In genomic region chr11:559020-559620, GRCh38 we compare ENCODE assay signal across 16 cellular contexts. TPM values are rescaled to one million over a fixed set of nuclear protein-coding genes. Genes with fewer than 3 reads are reported as not detected.
DNase-seq lines count a peak whose midpoint lies in the region; ATAC-seq and TF ChIP-seq lines count a peak whose summit lies in the region.
"Had no signal": no experiment of that assay in that cellular context is flagged by ENCODE, and none has a peak within 500 bp of the region (broad histone marks: within the 10 kb centered on the region; RNA-seq: fewer than 3 reads in every experiment).

No MANE protein-coding gene starts in this region.

- no peaks in the 10 kb centered on the region for H3K27me3 Mint-ChIP-seq in CD4-positive, alpha-beta memory T cell
- no peaks in the 10 kb centered on the region for H3K27me3 Mint-ChIP-seq in activated T-helper 17 cell treated with anti-CD3 and anti-CD28 coated beads, Interleukin-2, amount 50 U/mL, for 72 hours
- H3K27me3 Mint-ChIP-seq in naive thymus-derived CD8-positive, alpha-beta T cell: no peaks in the 10 kb centered on the region
- H3K27me3 Mint-ChIP-seq: T-cell had no signal

- POLR2A ChIA-PET in CD4-positive, alpha-beta memory T cell (lab: Charles Lee; ENCODE audit: partially characterized antibody): interaction anchor here (0.9 to 2.1 kb wide), 7 partner anchors 10 to 163 kb away, joined by 3 to 28 read pairs (median 6); partner anchors contain the start of genes DEAF1, IRF7, LRRC56 and PHRF1
- POLR2A ChIA-PET in naive thymus-derived CD8-positive, alpha-beta T cell (lab: Charles Lee): interaction anchor here (0.5 to 7.7 kb wide), 10 partner anchors 9 to 186 kb away, joined by 3 to 47 read pairs (median 6); partner anchors contain the start of genes HRAS, IRF7, PHRF1 and TMEM80

- peak overlapping the region in 6 of 7 donors; percentile 37 to 93 (median 66) for H3K27ac Mint-ChIP-seq in CD4-positive, alpha-beta memory T cell
- no peak overlapping the region for H3K27ac Mint-ChIP-seq in activated T-helper 17 cell treated with anti-CD3 and anti-CD28 coated beads, Interleukin-2, amount 50 U/mL, for 72 hours
- H3K27ac Mint-ChIP-seq in naive thymus-derived CD8-positive, alpha-beta T cell: peak overlapping the region in 6 of 10 donors; percentile 12 to 77 (median 48)
- H3K27ac Mint-ChIP-seq: stimulated activated naive CD8-positive, alpha-beta T cell treated with anti-CD3 and anti-CD28 coated beads, Interleukin-15, amount 100 ng/mL, for 72 hours had no signal

- peaks cover 8 to 17% (median 13%) of the 10 kb centered on the region in 4 donors for H3K4me1 Mint-ChIP-seq in CD4-positive, alpha-beta memory T cell
- no peaks in the 10 kb centered on the region for H3K4me1 Mint-ChIP-seq in activated T-helper 17 cell treated with anti-CD3 and anti-CD28 coated beads, Interleukin-2, amount 50 U/mL, for 72 hours
- peaks cover 7 to 22% (median 17%) of the 10 kb centered on the region in 4 donors for H3K4me1 Mint-ChIP-seq in naive thymus-derived CD8-positive, alpha-beta T cell

- peak in 2 of 5 donors; percentile 37 to 56 for DNase-seq in CD4-positive, alpha-beta memory T cell
- peak in 1 of 10 donors; percentile 47 for DNase-seq in naive thymus-derived CD8-positive, alpha-beta T cell
- no peak for DNase-seq in RPMI8226
- no peak for DNase-seq in OCI-M2 (lab: John Stamatoyannopoulos, UW; ENCODE audit: unreplicated experiment)
- no peak for DNase-seq in effector CD8-positive, alpha-beta T cell (lab: John Stamatoyannopoulos, UW)
- DNase-seq: amygdala; EL; NCI-H1694; NCI-H526 treated with DMSO at 0.1 percent for 48 hours; occipital lobe; stimulated activated naive CD8-positive, alpha-beta T cell treated with anti-CD3 and anti-CD28 coated beads, Interleukin-15, amount 100 ng/mL, for 72 hours; T-cell; uterus had no signal

- CTCF ChIA-PET in CD4-positive, alpha-beta memory T cell (lab: Charles Lee; ENCODE audit: partially characterized antibody): interaction anchor here (0.8 to 1.5 kb wide), 2 partner anchors 11 to 136 kb away, joined by 3 read pairs; partner anchors contain the start of genes DEAF1 and TMEM80

- H3K9me3 Mint-ChIP-seq in CD4-positive, alpha-beta memory T cell: no peaks in the 10 kb centered on the region
- no peaks in the 10 kb centered on the region for H3K9me3 Mint-ChIP-seq in activated T-helper 17 cell treated with anti-CD3 and anti-CD28 coated beads, Interleukin-2, amount 50 U/mL, for 72 hours
- H3K9me3 Mint-ChIP-seq in naive thymus-derived CD8-positive, alpha-beta T cell: no peaks in the 10 kb centered on the region
- H3K9me3 Mint-ChIP-seq: stimulated activated naive CD8-positive, alpha-beta T cell treated with anti-CD3 and anti-CD28 coated beads, Interleukin-15, amount 100 ng/mL, for 72 hours; T-cell had no signal

- no peaks in the 10 kb centered on the region for H3K27me3 ChIP-seq in CD4-positive, alpha-beta memory T cell (ENCODE audit: insufficient read depth, low read length)

- no peaks in the 10 kb centered on the region for H3K9me3 ChIP-seq in CD4-positive, alpha-beta memory T cell (ENCODE audit: control insufficient read depth in 1 of 2, low read length in 2 of 2)
- H3K9me3 ChIP-seq: uterus had no signal

- peaks cover 30% of the 10 kb centered on the region for H3K4me1 ChIP-seq in CD4-positive, alpha-beta memory T cell (ENCODE audit: insufficient read depth, low read length)

- no peak overlapping the region for H3K27ac ChIP-seq in CD4-positive, alpha-beta memory T cell (ENCODE audit: low read depth, low read length)
- H3K27ac ChIP-seq: uterus had no signal

- no peak overlapping the region for H3K4me3 ChIP-seq in CD4-positive, alpha-beta memory T cell (ENCODE audit: low read length in 2 of 2)
- H3K4me3 ChIP-seq in GM12875 (ENCODE audit: low read depth, low read length): no peak overlapping the region
- H3K4me3 ChIP-seq: uterus had no signal

- H3K36me3 Mint-ChIP-seq in CD4-positive, alpha-beta memory T cell: peaks cover 0 to 6% of the 10 kb centered on the region in 2 donors
- peaks cover 11% of the 10 kb centered on the region for H3K36me3 Mint-ChIP-seq in activated T-helper 17 cell treated with anti-CD3 and anti-CD28 coated beads, Interleukin-2, amount 50 U/mL, for 72 hours (ENCODE audit: low read depth)
- H3K36me3 Mint-ChIP-seq in naive thymus-derived CD8-positive, alpha-beta T cell: peaks cover 0 to 3% (median 0%) of the 10 kb centered on the region in 3 donors

- H3K4me3 Mint-ChIP-seq in CD4-positive, alpha-beta memory T cell: peak overlapping the region in 1 of 8 donors; percentile 59
- peak overlapping the region; percentile 67 for H3K4me3 Mint-ChIP-seq in activated T-helper 17 cell treated with anti-CD3 and anti-CD28 coated beads, Interleukin-2, amount 50 U/mL, for 72 hours
- H3K4me3 Mint-ChIP-seq in naive thymus-derived CD8-positive, alpha-beta T cell: peak overlapping the region in 2 of 10 donors; percentile 10 to 18

- intact Hi-C loops in CD4-positive, alpha-beta memory T cell (cut with micrococcal nuclease): loop anchor here (5.0 kb wide), 1 partner anchor 238 kb away; the partner anchor contains the start of gene SLC25A22

- no peak for ATAC-seq in activated T-helper 17 cell treated with anti-CD3 and anti-CD28 coated beads, Interleukin-2, amount 50 U/mL, for 72 hours (replicated peaks)
- ATAC-seq in naive thymus-derived CD8-positive, alpha-beta T cell: no peak
- ATAC-seq: stimulated activated naive CD8-positive, alpha-beta T cell treated with anti-CD3 and anti-CD28 coated beads, Interleukin-15, amount 100 ng/mL, for 72 hours; T-cell had no signal

- TF ChIP-seq CTCF in GM12875 (IDR thresholded peaks at IDR 0.05; ENCODE audit: borderline replicate concordance, insufficient read depth, low read depth, low read length): 0 out of 2 replicates have a peak, but pooled peaks have one; percentile 23

- no peaks in the 10 kb centered on the region for H3K36me3 ChIP-seq in CD4-positive, alpha-beta memory T cell (ENCODE audit: insufficient read depth, low read length)
- H3K36me3 ChIP-seq: uterus had no signal

RNA-seq across cellular contexts. Expression of gene LMNTD2, which starts 1.4 kb away (rescaled TPM):
- 1 to 10 TPM; 7.0 to 8.1 TPM for total RNA-seq in CD4-positive, alpha-beta memory T cell
- polyA plus RNA-seq in CD4-positive, alpha-beta memory T cell: 1 to 10 TPM in 1 of 2 donors, under 1 TPM in 1; 0.94 to 1.3 TPM
- total RNA-seq in activated T-helper 17 cell treated with anti-CD3 and anti-CD28 coated beads, Interleukin-2, amount 50 U/mL, for 72 hours: 1 to 10 TPM; 2.7 to 6.6 TPM
- 1 to 10 TPM; 6.5 to 7.2 TPM for total RNA-seq in naive thymus-derived CD8-positive, alpha-beta T cell
- 1 to 10 TPM in 1 of 3 donors, under 1 TPM in 2; 0.96 to 1.9 (median 0.99) TPM for polyA plus RNA-seq in naive thymus-derived CD8-positive, alpha-beta T cell
- total RNA-seq: smooth muscle cell had no signal

RNA-seq across cellular contexts. Expression of gene RASSF7, which starts 1.6 kb away (rescaled TPM):
- 10 to 100 TPM; 52.7 to 55.2 TPM for total RNA-seq in CD4-positive, alpha-beta memory T cell
- 10 to 100 TPM; 38.4 to 43.7 TPM for polyA plus RNA-seq in CD4-positive, alpha-beta memory T cell
- total RNA-seq in activated T-helper 17 cell treated with anti-CD3 and anti-CD28 coated beads, Interleukin-2, amount 50 U/mL, for 72 hours: 10 to 100 TPM; 22.7 to 37.7 TPM
- 10 to 100 TPM; 33.7 to 37.6 TPM for total RNA-seq in naive thymus-derived CD8-positive, alpha-beta T cell
- polyA plus RNA-seq in naive thymus-derived CD8-positive, alpha-beta T cell: 10 to 100 TPM; 22.5 to 32.3 (median 24.2) TPM

RNA-seq across cellular contexts. Expression of gene PHRF1, which starts 17.1 kb away (rescaled TPM):
- 10 to 100 TPM; 49.2 to 54.5 TPM for total RNA-seq in CD4-positive, alpha-beta memory T cell
- polyA plus RNA-seq in CD4-positive, alpha-beta memory T cell: 10 to 100 TPM in 1 of 2 donors, under 1 TPM in 1; 0.93 to 17.0 TPM
- total RNA-seq in activated T-helper 17 cell treated with anti-CD3 and anti-CD28 coated beads, Interleukin-2, amount 50 U/mL, for 72 hours: 10 to 100 TPM; 37.8 to 55.6 TPM
- total RNA-seq in naive thymus-derived CD8-positive, alpha-beta T cell: 10 to 100 TPM; 48.9 to 54.7 TPM
- 10 to 100 TPM in 1 of 3 donors, 1 to 10 TPM in 2; 3.5 to 19.8 (median 6.7) TPM for polyA plus RNA-seq in naive thymus-derived CD8-positive, alpha-beta T cell

RNA-seq across cellular contexts. Expression of gene LRRC56, which starts 21.8 kb away (rescaled TPM):
- total RNA-seq in CD4-positive, alpha-beta memory T cell: 1 to 10 TPM; 4.4 to 4.6 TPM
- polyA plus RNA-seq in CD4-positive, alpha-beta memory T cell: 1 to 10 TPM in 1 of 2 donors, under 1 TPM in 1; 0.24 to 1.5 TPM
- 1 to 10 TPM; 1.1 to 4.4 TPM for total RNA-seq in activated T-helper 17 cell treated with anti-CD3 and anti-CD28 coated beads, Interleukin-2, amount 50 U/mL, for 72 hours
- 1 to 10 TPM; 4.4 to 5.2 TPM for total RNA-seq in naive thymus-derived CD8-positive, alpha-beta T cell
- polyA plus RNA-seq in naive thymus-derived CD8-positive, alpha-beta T cell: 1 to 10 TPM in 1 of 3 donors, under 1 TPM in 2; 0.32 to 1.1 (median 0.44) TPM

RNA-seq across cellular contexts. Expression of gene HRAS, which starts 23.7 kb away (rescaled TPM):
- total RNA-seq in CD4-positive, alpha-beta memory T cell: 10 to 100 TPM; 36.7 to 42.5 TPM
- 10 to 100 TPM; 12.9 to 28.5 TPM for polyA plus RNA-seq in CD4-positive, alpha-beta memory T cell
- 10 to 100 TPM; 29.5 to 73.2 TPM for total RNA-seq in activated T-helper 17 cell treated with anti-CD3 and anti-CD28 coated beads, Interleukin-2, amount 50 U/mL, for 72 hours
- total RNA-seq in naive thymus-derived CD8-positive, alpha-beta T cell: 10 to 100 TPM; 36.2 to 40.7 TPM
- polyA plus RNA-seq in naive thymus-derived CD8-positive, alpha-beta T cell: 10 to 100 TPM in 2 of 3 donors, 1 to 10 TPM in 1; 8.6 to 26.7 (median 15.3) TPM
